34 cellular contexts compared by ENCODE assay signal in genomic region chr18:31343454-31343853, GRCh38. TPM values are rescaled to one million over a fixed set of nuclear protein-coding genes. Genes with fewer than 3 reads are reported as not detected.
"Had no signal": no experiment of that assay in that cellular context is flagged by ENCODE, and none has a peak within 500 bp of the region (broad histone marks: within the 10 kb centered on the region; RNA-seq: fewer than 3 reads in every experiment).

No MANE protein-coding gene starts in this region.

- H3K36me3 ChIP-seq: adrenal gland, breast epithelium, MG63 had no signal

- H3K27me3 ChIP-seq: adrenal gland, breast epithelium, MG63 had no signal

- DNase-seq: activated CD4-positive, alpha-beta memory T cell treated with anti-CD3 and anti-CD28 coated beads, Interleukin-2, amount 10 ng/mL, durations not matched to agents 7 days and 5 days; activated CD4-positive, alpha-beta T cell treated with anti-CD3 and anti-CD28 coated beads for 36 hours; activated CD4-positive, alpha-beta T cell treated with anti-CD3 and anti-CD28 coated beads, Interleukin-2, amount 50 U/mL, for 1 hour; activated gamma-delta T cell; activated naive CD4-positive, alpha-beta T cell treated with anti-CD3 and anti-CD28 coated beads for 36 hours; activated T-cell treated with anti-CD3 and anti-CD28 coated beads for 4 hours; activated T-cell treated with anti-CD3 and anti-CD28 coated beads, Interleukin-2, amount 50 U/mL, for 48 hours; adrenal gland; anterior cingulate cortex; central memory CD4-positive, alpha-beta T cell; MG63; MV-4-11; NCI-H1092 treated with DMSO at 0.1 percent for 48 hours; NCI-H1417 treated with DMSO at 0.1 percent for 48 hours; NCI-H1694; NCI-H2029; NCI-H2107; NCI-H2171 treated with DMSO at 0.1 percent for 48 hours; NCI-H226; NCI-H526; NCI-H774; OCI-M1; SIG-M5; T-helper 1 cell had no signal

- H3K4me1 Mint-ChIP-seq: activated CD4-positive, alpha-beta memory T cell treated with anti-CD3 and anti-CD28 coated beads, Interleukin-2, amount 10 ng/mL, durations not matched to agents 7 days and 5 days; activated CD4-positive, alpha-beta T cell treated with anti-CD3 and anti-CD28 coated beads for 36 hours; activated T-helper 17 cell treated with anti-CD3 and anti-CD28 coated beads, Interleukin-2, amount 50 U/mL, for 72 hours had no signal

- H3K9me3 ChIP-seq: adrenal gland, breast epithelium, MG63 had no signal

- H3K36me3 Mint-ChIP-seq: activated naive CD8-positive, alpha-beta T cell had no signal

- H3K4me3 Mint-ChIP-seq: activated CD4-positive, alpha-beta memory T cell treated with anti-CD3 and anti-CD28 coated beads, Interleukin-2, amount 10 ng/mL, durations not matched to agents 7 days and 5 days; activated CD4-positive, alpha-beta T cell treated with anti-CD3 and anti-CD28 coated beads for 36 hours; activated naive CD4-positive, alpha-beta T cell treated with anti-CD3 and anti-CD28 coated beads for 36 hours; activated naive CD8-positive, alpha-beta T cell; activated T-helper 17 cell treated with anti-CD3 and anti-CD28 coated beads, Interleukin-2, amount 50 U/mL, for 72 hours had no signal

- H3K27ac ChIP-seq: adrenal gland, breast epithelium, SK-N-MC, VCaP had no signal

- ATAC-seq: activated CD4-positive, alpha-beta T cell treated with anti-CD3 and anti-CD28 coated beads for 36 hours; activated T-helper 17 cell treated with anti-CD3 and anti-CD28 coated beads, Interleukin-2, amount 50 U/mL, for 72 hours had no signal

- H3K27me3 Mint-ChIP-seq: activated CD4-positive, alpha-beta memory T cell treated with anti-CD3 and anti-CD28 coated beads, Interleukin-2, amount 10 ng/mL, durations not matched to agents 7 days and 5 days; activated CD4-positive, alpha-beta T cell treated with anti-CD3 and anti-CD28 coated beads for 36 hours; activated naive CD8-positive, alpha-beta T cell; activated T-helper 17 cell treated with anti-CD3 and anti-CD28 coated beads, Interleukin-2, amount 50 U/mL, for 72 hours had no signal

- H3K27ac Mint-ChIP-seq: activated CD4-positive, alpha-beta memory T cell treated with anti-CD3 and anti-CD28 coated beads, Interleukin-2, amount 10 ng/mL, durations not matched to agents 7 days and 5 days; activated CD4-positive, alpha-beta T cell treated with anti-CD3 and anti-CD28 coated beads for 36 hours; activated naive CD4-positive, alpha-beta T cell treated with anti-CD3 and anti-CD28 coated beads for 36 hours; activated naive CD8-positive, alpha-beta T cell; activated T-helper 17 cell treated with anti-CD3 and anti-CD28 coated beads, Interleukin-2, amount 50 U/mL, for 72 hours had no signal

- H3K4me1 ChIP-seq: adrenal gland, breast epithelium had no signal

- H3K4me3 ChIP-seq: adrenal gland, breast epithelium, MG63, SK-N-MC had no signal

RNA-seq across cellular contexts. Expression of gene DSG1, which starts 25.5 kb away (rescaled TPM):
- total RNA-seq: activated CD4-positive, alpha-beta memory T cell treated with anti-CD3 and anti-CD28 coated beads, Interleukin-2, amount 10 ng/mL, durations not matched to agents 7 days and 5 days; activated CD4-positive, alpha-beta T cell treated with anti-CD3 and anti-CD28 coated beads for 36 hours; activated CD8-positive, alpha-beta memory T cell treated with anti-CD3 and anti-CD28 coated beads for 36 hours; activated naive CD4-positive, alpha-beta T cell treated with anti-CD3 and anti-CD28 coated beads for 36 hours; activated T-helper 17 cell treated with anti-CD3 and anti-CD28 coated beads, Interleukin-2, amount 50 U/mL, for 72 hours; adrenal gland; chondrocyte; LHCN-M2; T-helper 2 cell treated with Interferon-gamma antibody and Interleukin-4, amounts not matched to agents 100 ng/mL and 5 ng/mL, for 36 hours had no signal

RNA-seq across cellular contexts. Expression of gene DSG4, which starts 33.1 kb away (rescaled TPM):
- total RNA-seq: activated CD4-positive, alpha-beta memory T cell treated with anti-CD3 and anti-CD28 coated beads, Interleukin-2, amount 10 ng/mL, durations not matched to agents 7 days and 5 days; activated CD4-positive, alpha-beta T cell treated with anti-CD3 and anti-CD28 coated beads for 36 hours; activated CD8-positive, alpha-beta memory T cell treated with anti-CD3 and anti-CD28 coated beads for 36 hours; activated naive CD4-positive, alpha-beta T cell treated with anti-CD3 and anti-CD28 coated beads for 36 hours; activated T-helper 17 cell treated with anti-CD3 and anti-CD28 coated beads, Interleukin-2, amount 50 U/mL, for 72 hours; adrenal gland; breast epithelium; chondrocyte; LHCN-M2; NCI-H460; T-helper 2 cell treated with Interferon-gamma antibody and Interleukin-4, amounts not matched to agents 100 ng/mL and 5 ng/mL, for 36 hours had no signal
- polyA plus RNA-seq: adrenal gland had no signal
